Comparison of ENCODE assay signal across 1 cellular context in genomic region chr18:21612125-21613100, GRCh38.
A peak's percentile ranks its signal among the peaks of the same experiment; 100 is the strongest.
TF ChIP-seq lines count a peak whose summit lies in the region.

SNRPD1 (plus strand) TSS chr18:21612314; CDS start chr18:21612430, 116 bp downstream.

TF ChIP-seq in HCT116, 20 proteins besides CTCF, POLR2A, EP300 and RAD21 (continued from another document):
- TF ChIP-seq, protein P1, sequence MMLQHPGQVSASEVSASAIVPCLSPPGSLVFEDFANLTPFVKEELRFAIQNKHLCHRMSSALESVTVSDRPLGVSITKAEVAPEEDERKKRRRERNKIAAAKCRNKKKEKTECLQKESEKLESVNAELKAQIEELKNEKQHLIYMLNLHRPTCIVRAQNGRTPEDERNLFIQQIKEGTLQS (IDR thresholded peaks at IDR 0.05): no peak
- no peak for TF ChIP-seq CEBPB (IDR thresholded peaks at IDR 0.05; ENCODE audit: low read depth)
- TF ChIP-seq ELF1 (IDR thresholded peaks at IDR 0.05; ENCODE audit: borderline replicate concordance, low read depth): peak; percentile 82
- peak; percentile 52 for TF ChIP-seq SP1 (IDR thresholded peaks at IDR 0.05; ENCODE audit: low read depth)
- no peak for TF ChIP-seq EZH2 (IDR thresholded peaks at IDR 0.05)
- TF ChIP-seq YY1 (IDR thresholded peaks at IDR 0.05; ENCODE audit: extremely low read depth, insufficient replicate concordance, low read depth, low read length): peak; percentile 79
- TF ChIP-seq SIN3A (IDR thresholded peaks at IDR 0.05; ENCODE audit: low read depth): peak; percentile 88
